In genomic region chrX:2665387-2666304, GRCh38 we compare ENCODE assay signal across 17 cellular contexts. TPM values are rescaled to one million over a fixed set of nuclear protein-coding genes. Genes with fewer than 3 reads are reported as not detected.
DNase-seq lines count a peak whose midpoint lies in the region; ATAC-seq, FAIRE-seq and TF ChIP-seq lines count a peak whose summit lies in the region.
"Had no signal": no experiment of that assay in that cellular context is flagged by ENCODE, and none has a peak within 500 bp of the region (broad histone marks: within the 10 kb centered on the region; RNA-seq: fewer than 3 reads in every experiment).

No MANE protein-coding gene starts in this region.

- H3K4me2 ChIP-seq in HepG2 (ENCODE audit: low read depth, low read length) (peak overlapping the region; percentile 28), smooth muscle cell (peak overlapping the region; percentile 54)

- ATAC-seq in WTC11 (no peak), HepG2 (peak; percentile 92)

- H3K4me3 ChIP-seq in Caco-2 (ENCODE audit: low read depth, low read length) (no peak overlapping the region), HepG2 (replicated peaks in 1 of 3; ENCODE audit: insufficient read depth in 1 of 3, low read depth in 2 of 3, low read length in 3 of 3) (no peak overlapping the region), smooth muscle cell (no peak overlapping the region), sigmoid colon (no peak overlapping the region)
- H3K4me3 ChIP-seq: MG63, Peyer's patch had no signal

- TF ChIP-seq POLR2A in HepG2 (IDR thresholded peaks at IDR 0.05; ENCODE audit: insufficient read depth in 1 of 2, low read depth in 2 of 2, low read length in 2 of 2) (no peak), sigmoid colon (IDR thresholded peaks at IDR 0.05) (no peak)

- in situ Hi-C loops in HepG2 (cut with HindIII; ENCODE audit: extremely low pct_ligation_motif_present, low pct_unique_long_range_greater_than_20kb): no loop called here

- H3K27ac Mint-ChIP-seq in Caco-2 (ENCODE audit: unreplicated experiment) (peak overlapping the region; percentile 60), WTC11 (peak overlapping the region; percentile 13; the same call in 1 of the 2 replicates)

- TF ChIP-seq RAD21 in HepG2 (CRISPR knock-in tag; IDR thresholded peaks at IDR 0.05): no peak

- DNase-seq in Caco-2 (peak; percentile 26 to 60), WTC11 (ENCODE audit: low spot score) (no peak), HepG2 (ENCODE audit: low spot score) (peak; percentile 34), smooth muscle cell (lab: John Stamatoyannopoulos, UW; ENCODE audit: unreplicated experiment) (no peak), sigmoid colon (no peak), hypothalamus (lab: John Stamatoyannopoulos, UW) (no peak), cortex of kidney (lab: John Stamatoyannopoulos, UW) (no peak)
- DNase-seq: C1 segment of cervical spinal cord, DMS153, MG63, NCI-H1092 treated with DMSO at 0.1 percent for 48 hours, NCI-H1694, NCI-H2107, NCI-H345, NCI-H82, Peyer's patch, SHP77 had no signal

- no TSS peak for BruUV-seq in Caco-2 (replicated peaks; lab: Mats Ljungman, UMichigan)
- BruUV-seq in HepG2 (replicated peaks; lab: Mats Ljungman, UMichigan): no TSS peak

- H3K4me1 ChIP-seq in Caco-2 (peaks cover 27% of the 10 kb centered on the region), HepG2 (ENCODE audit: insufficient read depth, low read length) (peaks cover 20% of the 10 kb centered on the region), smooth muscle cell (ENCODE audit: low read depth) (peaks cover 6% of the 10 kb centered on the region), sigmoid colon (peaks cover 0 to 12% (median 0%) of the 10 kb centered on the region in 4 donors)
- H3K4me1 ChIP-seq: Peyer's patch had no signal

- H3K27me3 ChIP-seq in Caco-2 (replicated peaks; ENCODE audit: control insufficient read depth, insufficient read depth, low read length): no peaks in the 10 kb centered on the region
- no peaks in the 10 kb centered on the region for H3K27me3 ChIP-seq in HepG2 (ENCODE audit: control insufficient read depth in 1 of 2, insufficient read depth in 2 of 2, low read length in 2 of 2)
- H3K27me3 ChIP-seq in smooth muscle cell (ENCODE audit: low read depth): no peaks in the 10 kb centered on the region
- no peaks in the 10 kb centered on the region for H3K27me3 ChIP-seq in sigmoid colon
- H3K27me3 ChIP-seq: MG63, Peyer's patch had no signal

- H3K27me3 Mint-ChIP-seq in Caco-2 (ENCODE audit: insufficient read depth, unreplicated experiment) (no peaks in the 10 kb centered on the region), WTC11 (ENCODE audit: low read depth) (no peaks in the 10 kb centered on the region)

- H3K79me2 ChIP-seq in HepG2 (ENCODE audit: insufficient read depth, low read length) (no peaks in the 10 kb centered on the region), smooth muscle cell (ENCODE audit: low read depth) (no peaks in the 10 kb centered on the region)

- peaks cover 18% of the 10 kb centered on the region for H3K4me1 Mint-ChIP-seq in Caco-2 (ENCODE audit: low read depth, unreplicated experiment)
- no peaks in the 10 kb centered on the region for H3K4me1 Mint-ChIP-seq in WTC11

- CTCF ChIA-PET in Caco-2 (lab: Charles Lee): no interaction called here
- CTCF ChIA-PET in WTC11 (lab: Charles Lee): no interaction called here
- CTCF ChIA-PET in HepG2 (lab: Yijun Ruan, JAX; ENCODE audit: low intra/inter-chr PET ratio, low total read pairs): no interaction called here

- no peaks in the 10 kb centered on the region for H3K9me3 ChIP-seq in Caco-2
- H3K9me3 ChIP-seq in HepG2 (ENCODE audit: low read length): no peaks in the 10 kb centered on the region
- H3K9me3 ChIP-seq in smooth muscle cell (replicated peaks; ENCODE audit: low read depth): no peaks in the 10 kb centered on the region
- no peaks in the 10 kb centered on the region for H3K9me3 ChIP-seq in sigmoid colon
- H3K9me3 ChIP-seq: MG63, Peyer's patch had no signal

- peak overlapping the region; percentile 36 for H3K4me3 Mint-ChIP-seq in Caco-2 (ENCODE audit: unreplicated experiment)
- no peak overlapping the region for H3K4me3 Mint-ChIP-seq in WTC11

- H3K36me3 ChIP-seq in Caco-2 (ENCODE audit: control insufficient read depth, insufficient read depth, low read length): no peaks in the 10 kb centered on the region
- no peaks in the 10 kb centered on the region for H3K36me3 ChIP-seq in HepG2 (replicated peaks in 1 of 2; ENCODE audit: control insufficient read depth in 1 of 2, insufficient read depth in 2 of 2, low read length in 2 of 2)
- H3K36me3 ChIP-seq in smooth muscle cell (ENCODE audit: low read depth): no peaks in the 10 kb centered on the region
- H3K36me3 ChIP-seq in sigmoid colon: no peaks in the 10 kb centered on the region
- H3K36me3 ChIP-seq: MG63, Peyer's patch had no signal

- H3K36me3 Mint-ChIP-seq in Caco-2 (ENCODE audit: insufficient read depth, unreplicated experiment): peaks cover 20% of the 10 kb centered on the region
- H3K36me3 Mint-ChIP-seq in WTC11: no peaks in the 10 kb centered on the region; the same call in 1 of the 2 replicates

- 25% methylated on average over 7 of the region's 7 CpGs for WGBS in HepG2 (ENCODE audit: low lambda C conversion rate)
- WGBS in smooth muscle cell (ENCODE audit: low lambda C conversion rate): 73% methylated on average over 7 of the region's 7 CpGs
- WGBS in sigmoid colon, 2 donors: 39 to 73% methylated on average over 7 of the region's 7 CpGs

- H3K9ac ChIP-seq in HepG2 (ENCODE audit: insufficient read depth, low read depth, low read length) (no peak overlapping the region), smooth muscle cell (ENCODE audit: low read depth) (no peak overlapping the region)

- H3K27ac ChIP-seq in HepG2 (ENCODE audit: extremely low read length, insufficient read depth, low read length): no peak overlapping the region
- H3K27ac ChIP-seq in smooth muscle cell (ENCODE audit: low read depth): peak overlapping the region; percentile 87
- H3K27ac ChIP-seq in sigmoid colon: peak overlapping the region in 1 of 4 donors; percentile 70

- FAIRE-seq in HepG2 (lab: Jason Lieb, UNC): peak; percentile 71

- intact Hi-C loops in Caco-2 (cut with micrococcal nuclease; ENCODE audit: unreplicated experiment) (loop anchor here (1.0 kb wide), 1 partner anchor 12 kb away; no protein-coding TSS in a partner anchor), HepG2 (cut with micrococcal nuclease; ENCODE audit: unreplicated experiment) (no loop called here), sigmoid colon (cut with DNase I) (no loop called here)

- H4K20me1 ChIP-seq in HepG2 (ENCODE audit: insufficient read depth, low read length) (no peaks in the 10 kb centered on the region), smooth muscle cell (ENCODE audit: low read depth) (no peaks in the 10 kb centered on the region)

- H3F3A ChIP-seq in smooth muscle cell (ENCODE audit: low read depth): peaks cover 5% of the 10 kb centered on the region

- peaks cover 12% of the 10 kb centered on the region for H3K9me3 Mint-ChIP-seq in Caco-2 (ENCODE audit: unreplicated experiment)
- no peaks in the 10 kb centered on the region for H3K9me3 Mint-ChIP-seq in WTC11

- POLR2A ChIA-PET in Caco-2 (lab: Charles Lee): no interaction called here
- POLR2A ChIA-PET in WTC11 (lab: Charles Lee): no interaction called here
- POLR2A ChIA-PET in HepG2 (lab: Yijun Ruan, JAX): no interaction called here

- TF ChIP-seq CTCF in Caco-2 (IDR thresholded peaks at IDR 0.05; ENCODE audit: insufficient read depth in 1 of 2, low read depth in 1 of 2, low read length in 1 of 2, severe bottlenecking in 1 of 2, unreplicated experiment in 1 of 2): no peak
- TF ChIP-seq CTCF in WTC11 (IDR thresholded peaks at IDR 0.05): no peak
- TF ChIP-seq CTCF in HepG2 (CRISPR knock-in tag; IDR thresholded peaks at IDR 0.05): no peak
- no peak for TF ChIP-seq CTCF in smooth muscle cell (IDR thresholded peaks at IDR 0.05; ENCODE audit: borderline replicate concordance, insufficient read depth, poor library complexity, severe bottlenecking)
- TF ChIP-seq CTCF in sigmoid colon (IDR thresholded peaks at IDR 0.05): no peak

- H2AFZ ChIP-seq in HepG2 (ENCODE audit: low read length) (no peak overlapping the region), smooth muscle cell (ENCODE audit: low read depth) (no peak overlapping the region)

- TF ChIP-seq EP300 in HepG2 (IDR thresholded peaks at IDR 0.05; ENCODE audit: low read depth in 2 of 2, low read length in 2 of 2) (no peak), HepG2 (CRISPR knock-in tag; IDR thresholded peaks at IDR 0.05; ENCODE audit: borderline replicate concordance) (no peak), sigmoid colon (IDR thresholded peaks at IDR 0.05) (no peak)

TF ChIP-seq in WTC11, 78 proteins besides CTCF, POLR2A, EP300 and RAD21 (continues in another document):
- no peak for TF ChIP-seq TP53 (CRISPR knock-in tag; IDR thresholded peaks at IDR 0.05)

RNA-seq across cellular contexts. Expression of gene CD99, which starts 25.4 kb away (rescaled TPM):
- total RNA-seq in Caco-2 (2022) (362 and 407 TPM in 2 replicates), WTC11 (2021) (72.1 to 77.9 TPM (median 73.6 TPM) in 3 replicates), HepG2 (2016; rRNA removed; fragmentation: Illumina TruSeq; extraction: Trizol) (57.9 and 111 TPM in 2 replicates), smooth muscle cell (647 and 726 TPM in 2 replicates), sigmoid colon (100 to 1,000 TPM; 197 to 552 (median 326) TPM)
- 64.5 and 76.9 TPM in 2 replicates for total RNA-seq in HepG2 (2016; cell fraction: cytosol; rRNA removed; fragmentation: Illumina TruSeq; extraction: Trizol; ENCODE audit: low read depth)
- 52.0 and 103 TPM in 2 replicates for total RNA-seq in HepG2 (2016; cell fraction: insoluble cytoplasmic fraction; rRNA removed; fragmentation: Illumina TruSeq; extraction: Trizol)
- total RNA-seq in HepG2 (2016; cell fraction: membrane; rRNA removed; fragmentation: Illumina TruSeq; extraction: Trizol): 78.1 and 98.3 TPM in 2 replicates
- total RNA-seq in HepG2 (2016; cell fraction: nucleus; rRNA removed; fragmentation: Illumina TruSeq; extraction: Trizol): 96.6 and 113 TPM in 2 replicates
- polyA plus RNA-seq in HepG2 (2011; rRNA removed) (77.7 and 78.8 TPM in 2 replicates), smooth muscle cell (1,194 and 1,373 TPM in 2 replicates), sigmoid colon (100 to 1,000 TPM in 2 of 3 donors, 10 to 100 TPM in 1; 77.2 to 285 (median 109) TPM)
- polyA plus RNA-seq in HepG2 (2011; cell fraction: cytosol; rRNA removed): 125 and 154 TPM in 2 replicates
- polyA plus RNA-seq in HepG2 (2011; cell fraction: nucleus; rRNA removed): 95.3 and 97.6 TPM in 2 replicates
- 165 and 308 TPM in 2 replicates for polyA plus RNA-seq in HepG2 (2012)
- polyA plus RNA-seq in HepG2 (2016; cell fraction: cytosol; fragmentation: Illumina TruSeq; extraction: Trizol; ENCODE audit: low read depth): 210 and 248 TPM in 2 replicates
- polyA plus RNA-seq in HepG2 (2016; cell fraction: insoluble cytoplasmic fraction; fragmentation: Illumina TruSeq; extraction: Trizol; ENCODE audit: low read depth): 125 and 147 TPM in 2 replicates
- polyA plus RNA-seq in HepG2 (2016; cell fraction: membrane; fragmentation: Illumina TruSeq; extraction: Trizol; ENCODE audit: low read depth): 191 and 218 TPM in 2 replicates
- polyA plus RNA-seq in HepG2 (2016; cell fraction: nucleus; fragmentation: Illumina TruSeq; extraction: Trizol; ENCODE audit: insufficient read depth, low read depth): 304 and 330 TPM in 2 replicates
- polyA minus RNA-seq in HepG2 (2011; rRNA and poly(A)+ RNA removed; ENCODE audit: low replicate concordance): 27.9 and 30.5 TPM in 2 replicates
- 59.3 and 60.8 TPM in 2 replicates for polyA minus RNA-seq in HepG2 (2011; cell fraction: cytosol; rRNA and poly(A)+ RNA removed)
- polyA minus RNA-seq in HepG2 (2011; cell fraction: nucleus; rRNA and poly(A)+ RNA removed): 32.6 TPM in 2 replicates

Comparison
In these comparisons a context has a peak if more than half of its experiments do, and no peak if none do; other contexts are left out.
1. DNase-seq: peak in Caco-2 (2 of 2) and HepG2 (single experiment); none in WTC11 (single experiment), smooth muscle cell (single experiment), sigmoid colon (single experiment), hypothalamus (0 of 51) and cortex of kidney (single experiment).